Comparison of ENCODE assay signal across 8 cellular contexts in the genomic region with DNA sequence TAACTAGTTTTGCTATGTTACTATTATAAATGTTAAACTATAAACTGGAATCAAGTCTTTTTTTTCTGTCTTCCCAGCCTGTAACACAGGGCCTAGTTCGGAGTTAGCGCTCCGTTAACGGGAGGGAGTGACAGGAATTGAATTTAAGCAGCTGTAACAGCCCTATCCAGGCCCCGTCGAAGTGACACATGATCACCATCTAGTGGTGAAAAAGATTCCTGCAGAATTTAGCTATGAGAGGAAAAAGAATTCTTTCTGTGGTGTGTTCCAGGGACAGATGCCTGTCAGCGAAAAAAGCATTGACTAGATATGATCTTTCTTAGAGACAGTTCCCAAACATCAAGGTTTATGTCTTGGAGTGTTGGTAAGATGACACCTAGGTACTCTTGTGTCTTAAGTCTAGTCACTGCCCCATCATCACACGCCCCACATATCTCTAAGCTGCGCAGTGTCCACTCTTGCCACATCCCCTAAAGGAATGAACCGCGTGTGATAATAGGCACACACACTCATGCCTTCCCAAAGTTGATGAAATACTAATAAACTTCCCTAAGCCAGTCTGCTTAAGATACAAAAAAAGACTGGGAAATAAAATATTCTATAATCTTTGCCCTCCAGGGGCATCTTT. TPM values are rescaled to one million over a fixed set of nuclear protein-coding genes. Genes with fewer than 3 reads are reported as not detected.
DNase-seq lines count a peak whose midpoint lies in the region; ATAC-seq and TF ChIP-seq lines count a peak whose summit lies in the region.

No MANE protein-coding gene starts in this region.

- no peaks in the 10 kb centered on the region for H3K4me1 Mint-ChIP-seq in endodermal cell

- peak; percentile 81 for TF ChIP-seq CTCF in endodermal cell (conservative IDR thresholded peaks at IDR 0.05)

- ATAC-seq in HG02970 (IDR thresholded peaks at IDR 0.05; ENCODE audit: low FRiP score, unreplicated experiment): no peak

- H3K9me3 Mint-ChIP-seq in endodermal cell: peaks cover 55% of the 10 kb centered on the region

- peaks cover 46% of the 10 kb centered on the region for H3K27me3 Mint-ChIP-seq in endodermal cell (ENCODE audit: insufficient read depth)

- no peak overlapping the region for H3K27ac Mint-ChIP-seq in endodermal cell

- H3K36me3 Mint-ChIP-seq in endodermal cell (ENCODE audit: low read depth): no peaks in the 10 kb centered on the region

- H3K27me3 ChIP-seq in HAP-1 (ENCODE audit: low read depth) (peaks cover 35% of the 10 kb centered on the region), endodermal cell (ENCODE audit: control insufficient read depth, insufficient read depth, low read length, poor library complexity, severe bottlenecking) (peaks cover 43% of the 10 kb centered on the region)

- no peak overlapping the region for H3K4me3 ChIP-seq in HAP-1
- no peak overlapping the region for H3K4me3 ChIP-seq in endodermal cell (ENCODE audit: low read length)

- H3K4me1 ChIP-seq in HAP-1 (peaks cover 5% of the 10 kb centered on the region), endodermal cell (ENCODE audit: control insufficient read depth, insufficient read depth, low read length) (no peaks in the 10 kb centered on the region)

- H3K4me3 Mint-ChIP-seq in endodermal cell: no peak overlapping the region

- no peak overlapping the region for H3K27ac ChIP-seq in endodermal cell (ENCODE audit: low read depth, low read length)

- 43 to 47% methylated on average over 6 to 11 of the region's 11 CpGs for WGBS in endodermal cell (ENCODE audit: insufficient coverage in 1 of 2, insufficient read length in 1 of 2), 2 experiments

- no peak overlapping the region for H3K9ac ChIP-seq in endodermal cell (ENCODE audit: extremely low read depth, low read length, poor library complexity, severe bottlenecking)

- DNase-seq in NK-92 treated with Interleukin-12 subunit alpha and Interleukin-12 subunit beta, amount 100 ng/mL, for 24 hours (lab: John Stamatoyannopoulos, UW): peak; percentile 43
- DNase-seq in NK-92 (lab: John Stamatoyannopoulos, UW; ENCODE audit: unreplicated experiment) (no peak), HAP-1 (ENCODE audit: low spot score in 2 of 2) (peak; percentile 44 to 64), NCI-H2196 (lab: John Stamatoyannopoulos, UW; ENCODE audit: unreplicated experiment) (peak; percentile 63), endodermal cell (peak; percentile 59), middle frontal gyrus (ENCODE audit: extremely low spot score, low spot score) (peak; percentile 18)
- peak; percentile 51 for DNase-seq in activated CD4-positive, alpha-beta T cell treated with anti-CD3 and anti-CD28 coated beads for 48 hours

- H3K9me3 ChIP-seq in HAP-1: no peaks in the 10 kb centered on the region
- H3K9me3 ChIP-seq in endodermal cell (ENCODE audit: control insufficient read depth, low read length): no peaks in the 10 kb centered on the region

- in situ Hi-C loops in HAP-1 (cut with MboI; ENCODE audit: low sequenced_read_pairs): loop anchor here (25.0 kb wide), 1 partner anchor 162 kb away; the partner anchor contains the start of gene CTAG1A

- H3K36me3 ChIP-seq in HAP-1 (replicated peaks) (no peaks in the 10 kb centered on the region), endodermal cell (ENCODE audit: control insufficient read depth, insufficient read depth, low read length) (no peaks in the 10 kb centered on the region)

RNA-seq across cellular contexts. Expression of gene GAB3, which starts 2.1 kb away (rescaled TPM):
- total RNA-seq in endodermal cell: under 1 TPM; 0.13 to 0.55 TPM
- 0.07 TPM for polyA plus RNA-seq in endodermal cell (2013, experiment 1 of 2)
- not detected for polyA plus RNA-seq in endodermal cell (2013, experiment 2 of 2)

RNA-seq across cellular contexts. Expression of gene DKC1, which starts 13.8 kb away (rescaled TPM):
- 10 to 100 TPM; 66.5 to 70.8 TPM for total RNA-seq in endodermal cell
- polyA plus RNA-seq in endodermal cell (2013, experiment 1 of 2): 66.7 TPM
- polyA plus RNA-seq in endodermal cell (2013, experiment 2 of 2): 62.1 TPM

RNA-seq across cellular contexts. Expression of gene MPP1, which starts 56.5 kb away (rescaled TPM):
- 10 to 100 TPM; 13.7 to 15.7 TPM for total RNA-seq in endodermal cell
- polyA plus RNA-seq in endodermal cell (2013, experiment 1 of 2): 9.8 TPM
- 9.4 TPM for polyA plus RNA-seq in endodermal cell (2013, experiment 2 of 2)
